1 cellular context compared by ENCODE assay signal in genomic region chr14:83520837-83521236, GRCh38.
TF ChIP-seq lines count a peak whose summit lies in the region.

No MANE protein-coding gene starts in this region.

TF ChIP-seq in SK-N-SH treated with all-trans-retinoic acid at 6 μM for 48 hours, 23 proteins besides CTCF, POLR2A, EP300 and RAD21 (continued from another document):
- TF ChIP-seq ESRRG (CRISPR knock-in tag; IDR thresholded peaks at IDR 0.05) (peak; percentile 81; the same call in 1 of the 2 replicates), RARB (CRISPR knock-in tag; IDR thresholded peaks at IDR 0.05) (no peak), CSRNP3 (CRISPR knock-in tag; IDR thresholded peaks at IDR 0.05) (peak; percentile 76; the same call in 1 of the 2 replicates), TCF4 (CRISPR knock-in tag; IDR thresholded peaks at IDR 0.05; ENCODE audit: borderline replicate concordance) (peak; percentile 99)
TF ChIP-seq in SK-N-SH treated with all-trans-retinoic acid at 6 μM for 48 hours: peak in this region for 13.
